6 cellular contexts compared by ENCODE assay signal in genomic region chr17:79772726-79773125, GRCh38. TPM values are rescaled to one million over a fixed set of nuclear protein-coding genes. Genes with fewer than 3 reads are reported as not detected.
"Had no signal": no experiment of that assay in that cellular context is flagged by ENCODE, and none has a peak within 500 bp of the region (broad histone marks: within the 10 kb centered on the region; RNA-seq: fewer than 3 reads in every experiment).

No MANE protein-coding gene starts in this region.

RNA-seq across cellular contexts. Expression of gene ENPP7, which starts 42.0 kb away (rescaled TPM):
- total RNA-seq: activated CD4-positive, alpha-beta T cell treated with anti-CD3 and anti-CD28 coated beads, Interleukin-2, amount 10 ng/mL, durations not matched to agents 24 days and 14 days; activated T-cell treated with anti-CD3 and anti-CD28 coated beads, Interleukin-2, amount 50 U/mL, for 4 hours; activated T-helper 2 cell treated with anti-CD3 and anti-CD28 coated beads, Interferon-gamma antibody, Interleukin-2, Interleukin-4, amounts not matched to agents 10 μg/mL and 5 μg/mL and 100 μg/mL, durations not matched to agents 14 hours and 24 hours and 36 hours; bronchial epithelial cell; cardiac muscle cell had no signal
- polyA plus RNA-seq: adipose tissue, cardiac muscle cell had no signal
